In genomic region chr10:71694567-71694968, GRCh38 we compare ENCODE assay signal across 1 cellular context.
TF ChIP-seq lines count a peak whose summit lies in the region.

No MANE protein-coding gene starts in this region.

TF ChIP-seq in K562, 482 proteins besides CTCF, POLR2A, EP300 and RAD21 (continued from another document and continues in another):
- TF ChIP-seq, protein P1, sequence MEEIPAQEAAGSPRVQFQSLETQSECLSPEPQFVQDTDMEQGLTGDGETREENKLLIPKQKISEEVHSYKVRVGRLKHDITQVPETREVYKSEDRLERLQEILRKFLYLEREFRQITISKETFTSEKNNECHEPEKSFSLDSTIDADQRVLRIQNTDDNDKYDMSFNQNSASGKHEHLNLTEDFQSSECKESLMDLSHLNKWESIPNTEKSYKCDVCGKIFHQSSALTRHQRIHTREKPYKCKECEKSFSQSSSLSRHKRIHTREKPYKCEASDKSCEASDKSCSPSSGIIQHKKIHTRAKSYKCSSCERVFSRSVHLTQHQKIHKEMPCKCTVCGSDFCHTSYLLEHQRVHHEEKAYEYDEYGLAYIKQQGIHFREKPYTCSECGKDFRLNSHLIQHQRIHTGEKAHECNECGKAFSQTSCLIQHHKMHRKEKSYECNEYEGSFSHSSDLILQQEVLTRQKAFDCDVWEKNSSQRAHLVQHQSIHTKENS (CRISPR knock-in tag; IDR thresholded peaks at IDR 0.05): no peak
- TF ChIP-seq, protein P2, sequence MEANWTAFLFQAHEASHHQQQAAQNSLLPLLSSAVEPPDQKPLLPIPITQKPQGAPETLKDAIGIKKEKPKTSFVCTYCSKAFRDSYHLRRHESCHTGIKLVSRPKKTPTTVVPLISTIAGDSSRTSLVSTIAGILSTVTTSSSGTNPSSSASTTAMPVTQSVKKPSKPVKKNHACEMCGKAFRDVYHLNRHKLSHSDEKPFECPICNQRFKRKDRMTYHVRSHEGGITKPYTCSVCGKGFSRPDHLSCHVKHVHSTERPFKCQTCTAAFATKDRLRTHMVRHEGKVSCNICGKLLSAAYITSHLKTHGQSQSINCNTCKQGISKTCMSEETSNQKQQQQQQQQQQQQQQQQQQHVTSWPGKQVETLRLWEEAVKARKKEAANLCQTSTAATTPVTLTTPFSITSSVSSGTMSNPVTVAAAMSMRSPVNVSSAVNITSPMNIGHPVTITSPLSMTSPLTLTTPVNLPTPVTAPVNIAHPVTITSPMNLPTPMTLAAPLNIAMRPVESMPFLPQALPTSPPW (CRISPR knock-in tag; IDR thresholded peaks at IDR 0.05): peak; percentile 21; the same call in 1 of the 2 replicates
- TF ChIP-seq MAZ (CRISPR knock-in tag; conservative IDR thresholded peaks at IDR 0.05 in 1 of 2, IDR thresholded peaks at IDR 0.05 in 1 of 2) (0 out of 4 replicates have a peak, but pooled peaks of 1 of the 2 experiments have one; percentile 15), XRCC4 (IDR thresholded peaks at IDR 0.05; ENCODE audit: extremely low read depth, insufficient read depth, insufficient read length) (no peak), SAP30 (IDR thresholded peaks at IDR 0.05; ENCODE audit: borderline replicate concordance, insufficient read depth, low read depth, low read length, poor library complexity, severe bottlenecking) (peak; percentile 41), POLR2G (IDR thresholded peaks at IDR 0.05; ENCODE audit: low read depth, low read length) (no peak), ZNF239 (CRISPR knock-in tag; IDR thresholded peaks at IDR 0.05) (no peak), HSF4 (CRISPR knock-in tag; IDR thresholded peaks at IDR 0.05; ENCODE audit: borderline replicate concordance) (no peak), SRSF7 (optimal IDR thresholded peaks at IDR 0.05; ENCODE audit: low read depth, low read length) (no peak), WHSC1 (IDR thresholded peaks at IDR 0.05; ENCODE audit: low read length) (no peak), NFIC (IDR thresholded peaks at IDR 0.05) (no peak), IRF9 (tag; IDR thresholded peaks at IDR 0.05) (no peak), RB1 (IDR thresholded peaks at IDR 0.05; ENCODE audit: low read depth) (peak; percentile 20; the same call in 1 of the 2 replicates), COPS2 (conservative IDR thresholded peaks at IDR 0.05) (no peak), ILK (tag; IDR thresholded peaks at IDR 0.05; ENCODE audit: borderline replicate concordance, low read depth) (no peak), ZNF76 (CRISPR knock-in tag; IDR thresholded peaks at IDR 0.05; ENCODE audit: borderline replicate concordance) (no peak), BRD9 (IDR thresholded peaks at IDR 0.05; ENCODE audit: low read depth, partially characterized antibody) (no peak), E4F1 (CRISPR knock-in tag; IDR thresholded peaks at IDR 0.05; ENCODE audit: borderline replicate concordance) (0 out of 2 replicates have a peak, but pooled peaks have one; percentile 27), CBX5 (IDR thresholded peaks at IDR 0.05; ENCODE audit: borderline replicate concordance, low read depth) (no peak), KAT7 (CRISPR knock-in tag; IDR thresholded peaks at IDR 0.05; ENCODE audit: borderline replicate concordance) (no peak; the same call in 1 of the 2 replicates), L3MBTL2 (IDR thresholded peaks at IDR 0.05) (peak; percentile 91), MXD1 (CRISPR knock-in tag; IDR thresholded peaks at IDR 0.05; ENCODE audit: borderline replicate concordance, poor library complexity, severe bottlenecking) (no peak), ZBTB1 (CRISPR knock-in tag; IDR thresholded peaks at IDR 0.05; ENCODE audit: borderline replicate concordance, low read depth) (0 out of 2 replicates have a peak, but pooled peaks have one; percentile 20), CBFA2T2 (conservative IDR thresholded peaks at IDR 0.05) (no peak), ZNF263 (CRISPR knock-in tag; IDR thresholded peaks at IDR 0.05; ENCODE audit: borderline replicate concordance) (peak; percentile 53; the same call in 1 of the 2 replicates), HNRNPK (IDR thresholded peaks at IDR 0.05; ENCODE audit: low read depth, low read length, poor library complexity, severe bottlenecking) (no peak)
- TF ChIP-seq, protein P3, sequence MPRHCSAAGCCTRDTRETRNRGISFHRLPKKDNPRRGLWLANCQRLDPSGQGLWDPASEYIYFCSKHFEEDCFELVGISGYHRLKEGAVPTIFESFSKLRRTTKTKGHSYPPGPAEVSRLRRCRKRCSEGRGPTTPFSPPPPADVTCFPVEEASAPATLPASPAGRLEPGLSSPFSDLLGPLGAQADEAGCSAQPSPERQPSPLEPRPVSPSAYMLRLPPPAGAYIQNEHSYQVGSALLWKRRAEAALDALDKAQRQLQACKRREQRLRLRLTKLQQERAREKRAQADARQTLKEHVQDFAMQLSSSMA (CRISPR knock-in tag; IDR thresholded peaks at IDR 0.05): no peak
- TF ChIP-seq, protein P4, sequence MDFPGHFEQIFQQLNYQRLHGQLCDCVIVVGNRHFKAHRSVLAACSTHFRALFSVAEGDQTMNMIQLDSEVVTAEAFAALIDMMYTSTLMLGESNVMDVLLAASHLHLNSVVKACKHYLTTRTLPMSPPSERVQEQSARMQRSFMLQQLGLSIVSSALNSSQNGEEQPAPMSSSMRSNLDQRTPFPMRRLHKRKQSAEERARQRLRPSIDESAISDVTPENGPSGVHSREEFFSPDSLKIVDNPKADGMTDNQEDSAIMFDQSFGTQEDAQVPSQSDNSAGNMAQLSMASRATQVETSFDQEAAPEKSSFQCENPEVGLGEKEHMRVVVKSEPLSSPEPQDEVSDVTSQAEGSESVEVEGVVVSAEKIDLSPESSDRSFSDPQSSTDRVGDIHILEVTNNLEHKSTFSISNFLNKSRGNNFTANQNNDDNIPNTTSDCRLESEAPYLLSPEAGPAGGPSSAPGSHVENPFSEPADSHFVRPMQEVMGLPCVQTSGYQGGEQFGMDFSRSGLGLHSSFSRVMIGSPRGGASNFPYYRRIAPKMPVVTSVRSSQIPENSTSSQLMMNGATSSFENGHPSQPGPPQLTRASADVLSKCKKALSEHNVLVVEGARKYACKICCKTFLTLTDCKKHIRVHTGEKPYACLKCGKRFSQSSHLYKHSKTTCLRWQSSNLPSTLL (IDR thresholded peaks at IDR 0.05): no peak
- TF ChIP-seq, protein P5, sequence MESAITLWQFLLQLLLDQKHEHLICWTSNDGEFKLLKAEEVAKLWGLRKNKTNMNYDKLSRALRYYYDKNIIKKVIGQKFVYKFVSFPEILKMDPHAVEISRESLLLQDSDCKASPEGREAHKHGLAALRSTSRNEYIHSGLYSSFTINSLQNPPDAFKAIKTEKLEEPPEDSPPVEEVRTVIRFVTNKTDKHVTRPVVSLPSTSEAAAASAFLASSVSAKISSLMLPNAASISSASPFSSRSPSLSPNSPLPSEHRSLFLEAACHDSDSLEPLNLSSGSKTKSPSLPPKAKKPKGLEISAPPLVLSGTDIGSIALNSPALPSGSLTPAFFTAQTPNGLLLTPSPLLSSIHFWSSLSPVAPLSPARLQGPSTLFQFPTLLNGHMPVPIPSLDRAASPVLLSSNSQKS (CRISPR knock-in tag; IDR thresholded peaks at IDR 0.05): no peak
- TF ChIP-seq, protein P6, sequence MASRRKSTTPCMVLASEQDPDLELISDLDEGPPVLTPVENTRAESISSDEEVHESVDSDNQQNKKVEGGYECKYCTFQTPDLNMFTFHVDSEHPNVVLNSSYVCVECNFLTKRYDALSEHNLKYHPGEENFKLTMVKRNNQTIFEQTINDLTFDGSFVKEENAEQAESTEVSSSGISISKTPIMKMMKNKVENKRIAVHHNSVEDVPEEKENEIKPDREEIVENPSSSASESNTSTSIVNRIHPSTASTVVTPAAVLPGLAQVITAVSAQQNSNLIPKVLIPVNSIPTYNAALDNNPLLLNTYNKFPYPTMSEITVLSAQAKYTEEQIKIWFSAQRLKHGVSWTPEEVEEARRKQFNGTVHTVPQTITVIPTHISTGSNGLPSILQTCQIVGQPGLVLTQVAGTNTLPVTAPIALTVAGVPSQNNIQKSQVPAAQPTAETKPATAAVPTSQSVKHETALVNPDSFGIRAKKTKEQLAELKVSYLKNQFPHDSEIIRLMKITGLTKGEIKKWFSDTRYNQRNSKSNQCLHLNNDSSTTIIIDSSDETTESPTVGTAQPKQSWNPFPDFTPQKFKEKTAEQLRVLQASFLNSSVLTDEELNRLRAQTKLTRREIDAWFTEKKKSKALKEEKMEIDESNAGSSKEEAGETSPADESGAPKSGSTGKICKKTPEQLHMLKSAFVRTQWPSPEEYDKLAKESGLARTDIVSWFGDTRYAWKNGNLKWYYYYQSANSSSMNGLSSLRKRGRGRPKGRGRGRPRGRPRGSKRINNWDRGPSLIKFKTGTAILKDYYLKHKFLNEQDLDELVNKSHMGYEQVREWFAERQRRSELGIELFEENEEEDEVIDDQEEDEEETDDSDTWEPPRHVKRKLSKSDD (conservative IDR thresholded peaks at IDR 0.05; ENCODE audit: low read length): no peak
